In the genomic region with DNA sequence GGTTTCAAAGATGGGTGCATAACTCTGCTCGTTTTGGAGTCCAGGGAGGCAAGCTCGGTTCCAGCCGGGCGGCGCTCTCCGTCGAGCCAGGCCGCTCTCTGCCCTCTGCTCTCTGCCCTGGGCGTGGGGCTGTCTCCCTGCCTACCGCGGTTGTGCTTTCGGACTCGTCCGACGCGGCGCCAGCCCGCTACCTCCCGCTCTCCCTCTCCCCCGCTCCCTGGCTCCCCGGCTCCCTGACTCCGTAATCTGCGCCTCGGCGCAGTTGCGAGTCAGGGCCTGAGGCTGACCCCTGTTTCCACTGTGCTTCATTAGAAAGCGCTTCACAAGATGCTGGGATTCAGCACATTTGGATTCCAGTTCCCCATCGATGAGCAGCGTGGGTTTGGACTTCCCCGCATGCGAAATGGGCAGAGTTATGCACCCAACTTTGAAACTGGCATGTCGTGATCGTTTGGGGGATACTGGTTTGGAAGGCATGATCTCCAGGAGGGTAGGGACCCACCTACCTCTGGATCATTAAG, we compare ENCODE assay signal across 8 cellular contexts. TPM values are rescaled to one million over a fixed set of nuclear protein-coding genes. Genes with fewer than 3 reads are reported as not detected.
A peak's percentile ranks its signal among the peaks of the same experiment; 100 is the strongest.
DNase-seq lines count a peak whose midpoint lies in the region; ATAC-seq, FAIRE-seq and TF ChIP-seq lines count a peak whose summit lies in the region.

No MANE protein-coding gene starts in this region.

- peak overlapping the region; percentile 65 for H3K27ac Mint-ChIP-seq in Caco-2 (ENCODE audit: unreplicated experiment)
- H3K27ac Mint-ChIP-seq in activated CD4-positive, alpha-beta memory T cell treated with anti-CD3 and anti-CD28 coated beads for 36 hours, result no peak overlapping the region

- POLR2A ChIA-PET in Caco-2 (lab: Charles Lee) (no interaction called here), GM10248 (lab: Yijun Ruan, JAX) (no interaction called here)
- POLR2A ChIA-PET in activated CD4-positive, alpha-beta memory T cell treated with anti-CD3 and anti-CD28 coated beads for 36 hours (lab: Charles Lee), result interaction anchor here (0.6 kb wide), 1 partner anchor 671 kb away, joined by 4 read pairs; no protein-coding TSS in a partner anchor

- CTCF ChIA-PET in Caco-2 (lab: Charles Lee), result interaction anchor here (0.6 to 1.6 kb wide), 3 partner anchors 54 to 1214 kb away, joined by 3 to 11 read pairs (median 5); no protein-coding TSS in a partner anchor
- CTCF ChIA-PET in activated CD4-positive, alpha-beta memory T cell treated with anti-CD3 and anti-CD28 coated beads for 36 hours (lab: Charles Lee), result no interaction called here
- CTCF ChIA-PET in GM10248 (lab: Yijun Ruan, JAX), result no interaction called here

- no peaks in the 10 kb centered on the region for H3K9me3 Mint-ChIP-seq in Caco-2 (ENCODE audit: unreplicated experiment)
- H3K9me3 Mint-ChIP-seq in activated CD4-positive, alpha-beta memory T cell treated with anti-CD3 and anti-CD28 coated beads for 36 hours, result no peaks in the 10 kb centered on the region

- peaks cover 22% of the 10 kb centered on the region for H3K4me1 Mint-ChIP-seq in Caco-2 (ENCODE audit: low read depth, unreplicated experiment)
- H3K4me1 Mint-ChIP-seq in activated CD4-positive, alpha-beta memory T cell treated with anti-CD3 and anti-CD28 coated beads for 36 hours (ENCODE audit: low read depth), result peaks cover 21% of the 10 kb centered on the region

- H3K27me3 Mint-ChIP-seq in Caco-2 (ENCODE audit: insufficient read depth, unreplicated experiment), result no peaks in the 10 kb centered on the region
- peaks cover 51% of the 10 kb centered on the region for H3K27me3 Mint-ChIP-seq in activated CD4-positive, alpha-beta memory T cell treated with anti-CD3 and anti-CD28 coated beads for 36 hours

- ATAC-seq in Right ventricle myocardium superior (ENCODE audit: poor library complexity) (peak; percentile 12), pancreas (peak; percentile 30 to 48 (median 40)), HG03025 (IDR thresholded peaks at IDR 0.05; ENCODE audit: low FRiP score, unreplicated experiment) (no peak)

- H3K9me3 ChIP-seq in Caco-2 (no peaks in the 10 kb centered on the region), pancreas (no peaks in the 10 kb centered on the region)

- WGBS in pancreas, 2 donors, result 3 to 4% methylated on average over 33 of the region's 33 CpGs

- FAIRE-seq in pancreas (lab: Jason Lieb, UNC), result no peak

- H3K36me3 ChIP-seq in Caco-2 (ENCODE audit: control insufficient read depth, insufficient read depth, low read length) (no peaks in the 10 kb centered on the region; the same call in 1 of the 2 replicates), pancreas (no peaks in the 10 kb centered on the region)

- H3K4me3 ChIP-seq in Caco-2 (ENCODE audit: low read depth, low read length) (peak overlapping the region; percentile 96), pancreas (peak overlapping the region; percentile 54 to 66 (median 62))

- no peak for TF ChIP-seq CTCF in Caco-2 (IDR thresholded peaks at IDR 0.05; ENCODE audit: insufficient read depth in 1 of 2, low read depth in 1 of 2, low read length in 1 of 2, severe bottlenecking in 1 of 2, unreplicated experiment in 1 of 2)
- TF ChIP-seq CTCF in pancreas (IDR thresholded peaks at IDR 0.05), result no peak
- no peak for TF ChIP-seq CTCF in GM10248 (IDR thresholded peaks at IDR 0.05; ENCODE audit: control extremely low read depth, extremely low read depth, low read depth, missing control alignments)

- peaks cover 5% of the 10 kb centered on the region for H3K36me3 Mint-ChIP-seq in Caco-2 (ENCODE audit: insufficient read depth, unreplicated experiment)
- no peaks in the 10 kb centered on the region for H3K36me3 Mint-ChIP-seq in activated CD4-positive, alpha-beta memory T cell treated with anti-CD3 and anti-CD28 coated beads for 36 hours

- H3K27ac ChIP-seq in pancreas, result peak overlapping the region; percentile 31 to 87 (median 77)

- DNase-seq in Caco-2 (peak in 1 of 2 experiments; percentile 35), Right ventricle myocardium superior (peak; percentile 55), pancreas (peak in 2 of 6 donors; percentile 78 to 85), NOMO-1 treated with DMSO at 0.1 percent for 48 hours (lab: John Stamatoyannopoulos, UW; ENCODE audit: unreplicated experiment) (no peak), GM10248 (ENCODE audit: extremely low spot score) (no peak), T-helper 9 cell (no peak)
- DNase-seq in activated CD4-positive, alpha-beta memory T cell treated with anti-CD3 and anti-CD28 coated beads for 36 hours, result no peak

- peak overlapping the region; percentile 90 for H3K4me3 Mint-ChIP-seq in Caco-2 (ENCODE audit: unreplicated experiment)
- peak overlapping the region; percentile 75 for H3K4me3 Mint-ChIP-seq in activated CD4-positive, alpha-beta memory T cell treated with anti-CD3 and anti-CD28 coated beads for 36 hours

- H3K4me1 ChIP-seq in Caco-2 (peaks cover 32% of the 10 kb centered on the region), pancreas (peaks cover 27 to 33% (median 30%) of the 10 kb centered on the region in 3 donors)

- intact Hi-C loops in Caco-2 (cut with micrococcal nuclease; ENCODE audit: unreplicated experiment), result loop anchor here (2.0 kb wide), 1 partner anchor 54 kb away; no protein-coding TSS in a partner anchor
- intact Hi-C loops in activated CD4-positive, alpha-beta memory T cell treated with anti-CD3 and anti-CD28 coated beads for 36 hours (cut with micrococcal nuclease), result loop anchor here (10.0 kb wide), 1 partner anchor 50 kb away; no protein-coding TSS in a partner anchor
- intact Hi-C loops in Right ventricle myocardium superior (cut with DNase I), result loop anchor here (5.0 kb wide), 1 partner anchor 52 kb away; no protein-coding TSS in a partner anchor
- intact Hi-C loops in pancreas (cut with DNase I), result loop anchor here in 1 of 3 donors (10.0 kb wide), 1 partner anchor 50 kb away; no protein-coding TSS in a partner anchor

- BruUV-seq in Caco-2 (replicated peaks; lab: Mats Ljungman, UMichigan), result no TSS peak

- H3K27me3 ChIP-seq in Caco-2 (replicated peaks; ENCODE audit: control insufficient read depth, insufficient read depth, low read length) (no peaks in the 10 kb centered on the region), pancreas (no peaks in the 10 kb centered on the region)

RNA-seq across cellular contexts. Expression of a gene that starts 2.3 kb away (rescaled TPM):
- total RNA-seq in Caco-2 (2022) (31.5 and 34.5 TPM in 2 replicates), Right ventricle myocardium superior (12.4 TPM), pancreas (10 to 100 TPM; 12.0 to 27.2 (median 18.0) TPM)
- total RNA-seq in activated CD4-positive, alpha-beta memory T cell treated with anti-CD3 and anti-CD28 coated beads for 36 hours, result 1 to 10 TPM; 4.6 to 5.8 TPM
- 10 to 100 TPM; 16.9 to 17.1 TPM for polyA plus RNA-seq in pancreas
